Comparison of ENCODE assay signal across 11 cellular contexts in the genomic region with DNA sequence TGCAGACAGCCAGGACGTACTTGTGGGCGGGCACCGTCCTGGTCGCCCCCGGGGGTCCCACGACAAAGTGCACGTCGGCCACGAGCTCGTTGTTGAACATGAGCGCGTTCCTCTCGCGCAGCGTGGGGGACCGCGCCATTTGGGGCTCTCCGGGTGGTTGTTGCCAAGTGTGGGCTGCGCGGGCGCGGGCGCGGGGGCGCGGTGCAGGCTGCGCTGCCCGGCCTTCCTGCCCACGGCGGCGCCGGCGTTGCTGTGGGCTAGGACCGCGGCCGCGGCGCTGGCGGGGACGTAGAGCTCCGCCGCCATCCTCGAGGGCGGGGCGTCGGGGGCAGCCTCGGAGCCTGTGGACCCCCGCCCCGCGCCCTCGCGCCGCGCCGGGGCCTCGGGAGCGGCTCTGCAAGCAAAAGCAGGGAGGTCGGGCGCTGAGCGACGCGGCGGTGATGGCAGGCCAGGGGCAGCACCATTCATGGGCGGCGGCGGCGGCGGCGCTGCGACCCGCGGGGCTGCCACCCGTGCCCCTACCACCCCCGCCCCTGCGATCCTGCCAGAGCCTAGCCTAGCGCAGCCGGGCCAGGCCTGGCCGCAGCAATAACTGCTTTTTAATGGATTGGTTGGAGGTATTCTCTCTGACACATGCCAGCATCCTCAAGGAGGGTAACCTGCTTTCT. TPM values are rescaled to one million over a fixed set of nuclear protein-coding genes. Genes with fewer than 3 reads are reported as not detected.
A peak's percentile ranks its signal among the peaks of the same experiment; 100 is the strongest.
DNase-seq lines count a peak whose midpoint lies in the region; TF ChIP-seq lines count a peak whose summit lies in the region.
"Had no signal": no experiment of that assay in that cellular context is flagged by ENCODE, and none has a peak within 500 bp of the region (broad histone marks: within the 10 kb centered on the region; RNA-seq: fewer than 3 reads in every experiment).

No MANE protein-coding gene starts in this region.

- DNase-seq in H7 (peak; percentile 81), cerebellum (ENCODE audit: low spot score) (peak; percentile 15), kidney epithelial cell (ENCODE audit: low read depth) (no peak), GM10266 (ENCODE audit: extremely low spot score) (no peak), NOMO-1 (lab: John Stamatoyannopoulos, UW; ENCODE audit: unreplicated experiment in 2 of 2) (no peak), T-helper 1 cell (no peak)
- DNase-seq in activated effector memory CD4-positive, alpha-beta T cell treated with Interleukin-2 at 50 U/mL for 16 hours: no peak
- DNase-seq: activated T-cell treated with anti-CD3 and anti-CD28 coated beads, Interleukin-2, amount 50 U/mL, for 48 hours; NCI-H2171 had no signal

- H3K9ac ChIP-seq in skeletal muscle satellite cell (ENCODE audit: low read depth, low read length): no peak overlapping the region

- no peak for TF ChIP-seq CTCF in kidney epithelial cell (IDR thresholded peaks at IDR 0.05; ENCODE audit: insufficient read depth, low read length, poor library complexity, severe bottlenecking)
- TF ChIP-seq CTCF in GM10266 (IDR thresholded peaks at IDR 0.05; ENCODE audit: control insufficient read depth, insufficient read depth, low read depth, missing control alignments): no peak

- no peaks in the 10 kb centered on the region for H3K4me1 ChIP-seq in skeletal muscle satellite cell (ENCODE audit: control insufficient read depth, insufficient read depth, low read length)

- H3K36me3 ChIP-seq in H7 (replicated peaks; ENCODE audit: control insufficient read depth, insufficient read depth, low read length) (no peaks in the 10 kb centered on the region), kidney epithelial cell (ENCODE audit: control insufficient read depth, insufficient read depth, low read length) (no peaks in the 10 kb centered on the region), skeletal muscle satellite cell (ENCODE audit: insufficient read depth, low read length) (no peaks in the 10 kb centered on the region)

- peak overlapping the region; percentile 25; the same call in 1 of the 2 replicates for H3K4me3 ChIP-seq in H7 (ENCODE audit: insufficient read depth, low read depth, low read length)
- peak overlapping the region; percentile 15 for H3K4me3 ChIP-seq in kidney epithelial cell (ENCODE audit: low read depth, low read length)
- H3K4me3 ChIP-seq in skeletal muscle satellite cell (ENCODE audit: low read length): peak overlapping the region; percentile 59

- H3K4me2 ChIP-seq in skeletal muscle satellite cell (ENCODE audit: low read length): peak overlapping the region; percentile 61

- H3K9me3 ChIP-seq in skeletal muscle satellite cell (replicated peaks; ENCODE audit: low read length): no peaks in the 10 kb centered on the region

- H3K27me3 ChIP-seq in H7 (ENCODE audit: control insufficient read depth, insufficient read depth, low read length) (peaks cover 12% of the 10 kb centered on the region; the same call in 1 of the 2 replicates), kidney epithelial cell (ENCODE audit: control insufficient read depth, insufficient read depth, low read length) (peaks cover 24% of the 10 kb centered on the region), skeletal muscle satellite cell (ENCODE audit: control insufficient read depth, insufficient read depth, low read length) (peaks cover 55% of the 10 kb centered on the region)

RNA-seq across cellular contexts. Expression of gene CNR2, which starts 10.4 kb away (rescaled TPM):
- total RNA-seq in H7 (2014; rRNA removed; shearing (Covaris generic)): not detected in 2 replicates
- total RNA-seq in cerebellum (not detected), kidney epithelial cell (not detected in 2 replicates)
- total RNA-seq in skeletal muscle satellite cell (2012; rRNA removed): not detected in 2 replicates
- total RNA-seq: pulmonary artery endothelial cell had no signal

RNA-seq across cellular contexts. Expression of gene FUCA1, which starts 34.7 kb away (rescaled TPM):
- 8.2 and 10.8 TPM in 2 replicates for total RNA-seq in H7 (2014; rRNA removed; shearing (Covaris generic))
- 11.9 TPM for total RNA-seq in cerebellum
- 37.6 and 40.7 TPM in 2 replicates for total RNA-seq in kidney epithelial cell
- total RNA-seq in skeletal muscle satellite cell (2012; rRNA removed): 2.2 and 3.0 TPM in 2 replicates

RNA-seq across cellular contexts. Expression of gene PNRC2, which starts 56.9 kb away (rescaled TPM):
- total RNA-seq in H7 (2014; rRNA removed; shearing (Covaris generic)): 144 and 147 TPM in 2 replicates
- 70.9 TPM for total RNA-seq in cerebellum
- 95.9 and 102 TPM in 2 replicates for total RNA-seq in kidney epithelial cell
- total RNA-seq in skeletal muscle satellite cell (2012; rRNA removed): 80.6 and 85.8 TPM in 2 replicates

Comparison
In these comparisons a context has a peak if more than half of its experiments do, and no peak if none do; other contexts are left out.
1. DNase-seq: peak in H7 (single experiment) and cerebellum (single experiment); none in kidney epithelial cell (single experiment), GM10266 (single experiment), activated effector memory CD4-positive, alpha-beta T cell treated with Interleukin-2 at 50 U/mL for 16 hours (single experiment), NOMO-1 (0 of 2) and T-helper 1 cell (0 of 5).
2. Peak in every context shown above with its lines, with median percentiles within 50 percentile points of each other: H3K4me3 ChIP-seq.